38 cellular contexts compared by ENCODE assay signal in genomic region chr9:137014776-137015539, GRCh38. TPM values are rescaled to one million over a fixed set of nuclear protein-coding genes. Genes with fewer than 3 reads are reported as not detected.
A peak's percentile ranks its signal among the peaks of the same experiment; 100 is the strongest.
DNase-seq lines count a peak whose midpoint lies in the region; ATAC-seq and TF ChIP-seq lines count a peak whose summit lies in the region.
"Had no signal": no experiment of that assay in that cellular context is flagged by ENCODE, and none has a peak within 500 bp of the region (broad histone marks: within the 10 kb centered on the region; RNA-seq: fewer than 3 reads in every experiment).

No MANE protein-coding gene starts in this region.

- no peak overlapping the region for H4K8ac ChIP-seq in neuronal stem cell (ENCODE audit: low read depth, low read length)

- H2BK5ac ChIP-seq in neuronal stem cell (ENCODE audit: low read length): no peak overlapping the region

- H3K9me3 Mint-ChIP-seq in activated T-helper 2 cell treated with anti-CD3 and anti-CD28 coated beads, Interferon-gamma antibody, Interleukin-2, Interleukin-4, amounts not matched to agents 10 μg/mL and 5 μg/mL and 100 μg/mL, durations not matched to agents 14 hours and 24 hours and 36 hours: no peaks in the 10 kb centered on the region
- H3K9me3 Mint-ChIP-seq: CD4-positive, alpha-beta memory T cell; CD4-positive, alpha-beta T cell; CD8-positive, alpha-beta memory T cell; CD8-positive, alpha-beta T cell had no signal

- POLR2A ChIA-PET in HEK293 (lab: Yijun Ruan, JAX): interaction anchor here (1.0 kb wide), 1 partner anchor 19 kb away, joined by 4 read pairs; the partner anchor contains the start of gene CLIC3

- CTCF ChIA-PET in HEK293 (lab: Yijun Ruan, JAX): interaction anchor here (0.7 to 1.8 kb wide), 4 partner anchors 12 to 120 kb away, joined by 3 to 6 read pairs (median 4); no protein-coding TSS in a partner anchor

- H2AK5ac ChIP-seq in neuronal stem cell (ENCODE audit: low read depth, low read length): no peak overlapping the region

- no peak overlapping the region for H3K4me3 Mint-ChIP-seq in activated T-helper 2 cell treated with anti-CD3 and anti-CD28 coated beads, Interferon-gamma antibody, Interleukin-2, Interleukin-4, amounts not matched to agents 10 μg/mL and 5 μg/mL and 100 μg/mL, durations not matched to agents 14 hours and 24 hours and 36 hours (ENCODE audit: low read depth)
- H3K4me3 Mint-ChIP-seq: B cell; CD14-positive monocyte; CD4-positive, alpha-beta memory T cell; CD4-positive, alpha-beta T cell; CD4-positive, CD25-positive, alpha-beta regulatory T cell; CD8-positive, alpha-beta memory T cell; CD8-positive, alpha-beta T cell had no signal

- peak; percentile 51 for TF ChIP-seq EP300 in Ishikawa (IDR thresholded peaks at IDR 0.05; ENCODE audit: borderline replicate concordance)

- no peak overlapping the region for H2AFZ ChIP-seq in neuronal stem cell (ENCODE audit: low read length)

- no peak overlapping the region for H4K91ac ChIP-seq in neuronal stem cell (ENCODE audit: low read depth, low read length, poor library complexity)

- no peak overlapping the region for H2BK12ac ChIP-seq in neuronal stem cell (ENCODE audit: low read length)

- H3K9ac ChIP-seq in neuronal stem cell (ENCODE audit: low read depth, low read length, poor library complexity): peak overlapping the region; percentile 44
- H3K9ac ChIP-seq: BLaER1; BLaER1 treated with 17β-estradiol and CSF1 and Interleukin-3, amounts not matched to agents 10 nM and 100 nM had no signal

- TF ChIP-seq RAD21 in Ishikawa (IDR thresholded peaks at IDR 0.05; ENCODE audit: low read depth): no peak

- WGBS in neuronal stem cell (ENCODE audit: extremely low coverage in 2 of 2, insufficient read length in 2 of 2, insufficient replicate concordance in 1 of 2), 2 donors: no CpG with 5 or more reads among the region's 36 CpGs

- H3K27me3 Mint-ChIP-seq in activated T-helper 2 cell treated with anti-CD3 and anti-CD28 coated beads, Interferon-gamma antibody, Interleukin-2, Interleukin-4, amounts not matched to agents 10 μg/mL and 5 μg/mL and 100 μg/mL, durations not matched to agents 14 hours and 24 hours and 36 hours (ENCODE audit: low read depth): no peaks in the 10 kb centered on the region
- H3K27me3 Mint-ChIP-seq: B cell; CD4-positive, alpha-beta memory T cell; CD4-positive, alpha-beta T cell; CD4-positive, CD25-positive, alpha-beta regulatory T cell; CD8-positive, alpha-beta memory T cell had no signal

- H3K27ac ChIP-seq in HEK293 (ENCODE audit: extremely low read depth, low read depth, low read length) (no peak overlapping the region), neuronal stem cell (replicated peaks; ENCODE audit: low read length) (no peak overlapping the region)
- H3K27ac ChIP-seq: 22Rv1; A549; BLaER1; BLaER1 treated with 17β-estradiol and CSF1 and Interleukin-3, amounts not matched to agents 10 nM and 100 nM; C4-2B had no signal

- no peak overlapping the region for H3K18ac ChIP-seq in neuronal stem cell (ENCODE audit: low read length)

- H3K27ac Mint-ChIP-seq in activated T-helper 2 cell treated with anti-CD3 and anti-CD28 coated beads, Interferon-gamma antibody, Interleukin-2, Interleukin-4, amounts not matched to agents 10 μg/mL and 5 μg/mL and 100 μg/mL, durations not matched to agents 14 hours and 24 hours and 36 hours: no peak overlapping the region
- H3K27ac Mint-ChIP-seq: B cell; CD14-positive monocyte; CD4-positive, alpha-beta memory T cell; CD4-positive, alpha-beta T cell; CD4-positive, CD25-positive, alpha-beta regulatory T cell; CD8-positive, alpha-beta memory T cell; CD8-positive, alpha-beta T cell had no signal

- H3K9me3 ChIP-seq in HEK293 (ENCODE audit: control insufficient read depth, insufficient read depth, low read depth, low read length) (no peaks in the 10 kb centered on the region), neuronal stem cell (replicated peaks in 1 of 2; ENCODE audit: control insufficient read depth in 2 of 2, insufficient read depth in 1 of 2, low read depth in 1 of 2, low read length in 2 of 2) (peaks cover 0 to 6% of the 10 kb centered on the region in 2 donors)
- H3K9me3 ChIP-seq: A549; BE2C; BLaER1 treated with 17β-estradiol and CSF1 and Interleukin-3, amounts not matched to agents 10 nM and 100 nM; Caco-2 had no signal

- no peak overlapping the region for H3K14ac ChIP-seq in neuronal stem cell (ENCODE audit: low read length)

- no peaks in the 10 kb centered on the region for H3K4me1 Mint-ChIP-seq in activated T-helper 2 cell treated with anti-CD3 and anti-CD28 coated beads, Interferon-gamma antibody, Interleukin-2, Interleukin-4, amounts not matched to agents 10 μg/mL and 5 μg/mL and 100 μg/mL, durations not matched to agents 14 hours and 24 hours and 36 hours (ENCODE audit: low read depth)
- H3K4me1 Mint-ChIP-seq: B cell; CD14-positive monocyte; CD4-positive, alpha-beta memory T cell had no signal

- intact Hi-C loops in activated T-helper 2 cell treated with anti-CD3 and anti-CD28 coated beads, Interferon-gamma antibody, Interleukin-2, Interleukin-4, amounts not matched to agents 10 μg/mL and 5 μg/mL and 100 μg/mL, durations not matched to agents 14 hours and 24 hours and 36 hours (cut with micrococcal nuclease): no loop called here
- intact Hi-C loops in left colon (cut with DNase I, micrococcal nuclease): no loop called here

- ATAC-seq in GM19328 (IDR thresholded peaks at IDR 0.05; ENCODE audit: unreplicated experiment): no peak
- ATAC-seq in left colon: no peak
- ATAC-seq: A549; CD8-positive, alpha-beta T cell had no signal

- peaks cover 6% of the 10 kb centered on the region for H3K79me1 ChIP-seq in neuronal stem cell (ENCODE audit: low read depth, low read length)

- DNase-seq in neuronal stem cell (ENCODE audit: low spot score) (no peak), left colon (no peak)
- no peak for DNase-seq in activated T-helper 2 cell treated with anti-CD3 and anti-CD28 coated beads, Interferon-gamma antibody, Interleukin-2, Interleukin-4, amounts not matched to agents 10 μg/mL and 5 μg/mL and 100 μg/mL, durations not matched to agents 14 hours and 24 hours and 36 hours (ENCODE audit: low spot score)
- DNase-seq: 8988T; ACHN; AML-193; BE2C; C1 segment of cervical spinal cord; Caco-2; Calu3; CD4-positive, alpha-beta memory T cell; CD4-positive, alpha-beta T cell; CD4-positive, CD25-positive, alpha-beta regulatory T cell; CD8-positive, alpha-beta memory T cell; CD8-positive, alpha-beta T cell; COR-L47; DMS 273 treated with DMSO at 0.1 percent for 48 hours; DMS153; DMS53; DMS79; DMS79 treated with DMSO at 0.1 percent for 48 hours; DND-41; EL had no signal

- H3K4me3 ChIP-seq in HEK293 (ENCODE audit: low read depth, low read length) (no peak overlapping the region), neuronal stem cell (ENCODE audit: low read length in 2 of 2) (no peak overlapping the region)
- H3K4me3 ChIP-seq: A549; BLaER1; BLaER1 treated with 17β-estradiol and CSF1 and Interleukin-3, amounts not matched to agents 10 nM and 100 nM had no signal

- TF ChIP-seq CTCF in HEK293 (tag by site-specific recombination; IDR thresholded peaks at IDR 0.05): no peak

- H3K27me3 ChIP-seq in neuronal stem cell (ENCODE audit: control insufficient read depth in 3 of 3, insufficient read depth in 3 of 3, low read depth in 1 of 3, low read length in 3 of 3): no peaks in the 10 kb centered on the region
- H3K27me3 ChIP-seq: BE2C; BLaER1; BLaER1 treated with 17β-estradiol and CSF1 and Interleukin-3, amounts not matched to agents 10 nM and 100 nM had no signal

- H3K23ac ChIP-seq in neuronal stem cell (ENCODE audit: low read depth, low read length, poor library complexity): peak overlapping the region; percentile 43

- no peak overlapping the region for H3K4ac ChIP-seq in neuronal stem cell (ENCODE audit: low read length)

- no peaks in the 10 kb centered on the region for H3K36me3 Mint-ChIP-seq in activated T-helper 2 cell treated with anti-CD3 and anti-CD28 coated beads, Interferon-gamma antibody, Interleukin-2, Interleukin-4, amounts not matched to agents 10 μg/mL and 5 μg/mL and 100 μg/mL, durations not matched to agents 14 hours and 24 hours and 36 hours (ENCODE audit: low read depth)

- no peak overlapping the region for H2BK120ac ChIP-seq in neuronal stem cell (ENCODE audit: low read depth, low read length)

- H3K36me3 ChIP-seq in HEK293 (ENCODE audit: control insufficient read depth in 2 of 2, insufficient read depth in 1 of 2, low read length in 2 of 2) (peaks cover 0 to 59% of the 10 kb centered on the region in 2 experiments; a peak in 1 of 3 replicates), neuronal stem cell (replicated peaks in 1 of 2; ENCODE audit: control insufficient read depth in 2 of 2, insufficient read depth in 2 of 2, low read length in 2 of 2) (peaks cover 26 to 43% of the 10 kb centered on the region in 2 donors)

- no peak overlapping the region for H3K4me2 ChIP-seq in neuronal stem cell (ENCODE audit: insufficient read depth, low read length, poor library complexity, severe bottlenecking)
- H3K4me2 ChIP-seq: A549; BLaER1; BLaER1 treated with 17β-estradiol and CSF1 and Interleukin-3, amounts not matched to agents 10 nM and 100 nM had no signal

- no peak overlapping the region for H2BK15ac ChIP-seq in neuronal stem cell (ENCODE audit: low read length)

- no peaks in the 10 kb centered on the region for H3K4me1 ChIP-seq in HEK293 (ENCODE audit: control insufficient read depth, insufficient read depth, low read length)
- H3K4me1 ChIP-seq in neuronal stem cell (ENCODE audit: control insufficient read depth in 2 of 2, insufficient read depth in 1 of 2, low read depth in 1 of 2, low read length in 2 of 2): no peaks in the 10 kb centered on the region
- H3K4me1 ChIP-seq: A549, BE2C, Caco-2 had no signal

RNA-seq across cellular contexts. Expression of gene ABCA2, which starts 13.1 kb away (rescaled TPM):
- 27.7 TPM for polyA plus RNA-seq in neuronal stem cell (2013, experiment 1 of 2)
- polyA plus RNA-seq in neuronal stem cell (2013, experiment 2 of 2): 24.0 TPM
- total RNA-seq in activated T-helper 2 cell treated with anti-CD3 and anti-CD28 coated beads, Interferon-gamma antibody, Interleukin-2, Interleukin-4, amounts not matched to agents 10 μg/mL and 5 μg/mL and 100 μg/mL, durations not matched to agents 14 hours and 24 hours and 36 hours: 27.4 and 31.4 TPM in 2 replicates
- total RNA-seq in left colon: 10 to 100 TPM; 55.5 to 56.0 TPM

RNA-seq across cellular contexts. Expression of gene FUT7, which starts 16.9 kb away (rescaled TPM):
- polyA plus RNA-seq in neuronal stem cell (2013, experiment 1 of 2): not detected
- polyA plus RNA-seq in neuronal stem cell (2013, experiment 2 of 2): not detected
- 0.21 TPM in 1 of 2 replicates, not detected in the other for total RNA-seq in activated T-helper 2 cell treated with anti-CD3 and anti-CD28 coated beads, Interferon-gamma antibody, Interleukin-2, Interleukin-4, amounts not matched to agents 10 μg/mL and 5 μg/mL and 100 μg/mL, durations not matched to agents 14 hours and 24 hours and 36 hours
- not detected for total RNA-seq in left colon
- total RNA-seq: A172, A673, Caco-2, Calu3, Daoy had no signal
- polyA plus RNA-seq: A549, AG04450, BJ had no signal

RNA-seq across cellular contexts. Expression of gene CLIC3, which starts 18.6 kb away (rescaled TPM):
- polyA plus RNA-seq in neuronal stem cell (2013, experiment 1 of 2): not detected
- polyA plus RNA-seq in neuronal stem cell (2013, experiment 2 of 2): not detected
- total RNA-seq in activated T-helper 2 cell treated with anti-CD3 and anti-CD28 coated beads, Interferon-gamma antibody, Interleukin-2, Interleukin-4, amounts not matched to agents 10 μg/mL and 5 μg/mL and 100 μg/mL, durations not matched to agents 14 hours and 24 hours and 36 hours: not detected in 2 replicates
- 1 to 10 TPM; 3.2 to 3.8 TPM for total RNA-seq in left colon
- total RNA-seq: A673 had no signal

RNA-seq across cellular contexts. Expression of gene PAXX, which starts 22.7 kb away (rescaled TPM):
- 57.4 TPM for polyA plus RNA-seq in neuronal stem cell (2013, experiment 1 of 2)
- 58.1 TPM for polyA plus RNA-seq in neuronal stem cell (2013, experiment 2 of 2)
- 60.5 and 72.6 TPM in 2 replicates for total RNA-seq in activated T-helper 2 cell treated with anti-CD3 and anti-CD28 coated beads, Interferon-gamma antibody, Interleukin-2, Interleukin-4, amounts not matched to agents 10 μg/mL and 5 μg/mL and 100 μg/mL, durations not matched to agents 14 hours and 24 hours and 36 hours
- total RNA-seq in left colon: 10 to 100 TPM; 33.3 to 41.2 TPM

RNA-seq across cellular contexts. Expression of gene NPDC1, which starts 31.0 kb away (rescaled TPM):
- polyA plus RNA-seq in neuronal stem cell (2013, experiment 1 of 2): 41.2 TPM
- 37.6 TPM for polyA plus RNA-seq in neuronal stem cell (2013, experiment 2 of 2)
- total RNA-seq in activated T-helper 2 cell treated with anti-CD3 and anti-CD28 coated beads, Interferon-gamma antibody, Interleukin-2, Interleukin-4, amounts not matched to agents 10 μg/mL and 5 μg/mL and 100 μg/mL, durations not matched to agents 14 hours and 24 hours and 36 hours: 32.7 and 36.0 TPM in 2 replicates
- 100 to 1,000 TPM; 170 to 204 TPM for total RNA-seq in left colon
